In the genomic region with DNA sequence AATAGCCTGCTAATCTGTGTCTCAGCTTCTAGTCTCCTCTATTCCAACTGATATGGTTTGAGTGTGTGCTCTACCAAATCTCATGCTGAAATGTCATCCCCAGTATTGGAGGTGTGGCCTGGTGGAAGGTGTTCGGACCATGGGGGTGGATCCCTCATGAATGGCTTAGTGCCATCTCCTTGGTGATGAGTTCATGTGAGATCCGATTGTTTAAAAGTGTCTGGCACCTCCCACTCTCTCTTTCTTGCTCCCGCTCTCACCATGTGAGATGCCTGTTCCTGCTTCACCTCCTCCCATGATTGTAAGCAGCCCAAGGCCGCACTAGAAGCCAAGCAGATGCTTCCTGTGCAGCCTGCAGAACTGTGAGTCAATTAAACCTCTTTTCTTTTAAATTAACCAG, we compare ENCODE assay signal across 31 cellular contexts.
"Had no signal": no experiment of that assay in that cellular context is flagged by ENCODE, and none has a peak within 500 bp of the region (broad histone marks: within the 10 kb centered on the region; RNA-seq: fewer than 3 reads in every experiment).

No MANE protein-coding gene starts in this region.

- DNase-seq: natural killer cell; occipital lobe; ovary; posterior cingulate gyrus; psoas muscle; right cardiac atrium; spleen; stimulated activated CD4-positive, alpha-beta T cell treated with anti-CD3 and anti-CD28 coated beads, Interleukin-12 subunit alpha, Interleukin-12 subunit beta, amount 100 ng/mL, for 4 hours; stimulated activated CD4-positive, alpha-beta T cell treated with anti-CD3 and anti-CD28 coated beads, Interleukin-1b, Interleukin-23, amount 100 ng/mL, for 48 hours; stimulated activated CD4-positive, alpha-beta T cell treated with anti-CD3 and anti-CD28 coated beads, Interleukin-4, amount 100 ng/mL, for 1 hour; stimulated activated CD4-positive, alpha-beta T cell treated with anti-CD3 and anti-CD28 coated beads, Interleukin-4, amount 100 ng/mL, for 4 hours; stimulated activated CD8-positive, alpha-beta memory T cell treated with anti-CD3 and anti-CD28 coated beads, Interleukin-4, amount 100 ng/mL, for 48 hours; stimulated activated naive CD4-positive, alpha-beta T cell; stimulated activated naive CD8-positive, alpha-beta T cell treated with anti-CD3 and anti-CD28 coated beads, Interleukin-15, amount 100 ng/mL, for 72 hours; stimulated activated naive CD8-positive, alpha-beta T cell treated with anti-CD3 and anti-CD28 coated beads, Interleukin-15, Interleukin-2, amounts not matched to agents 100 U/mL and 50 U/mL, for 24 hours; substantia nigra; testis; tibial artery; transverse colon; upper lobe of right lung; uterus had no signal

- H3K79me2 ChIP-seq: parathyroid adenoma had no signal

- H3K27me3 Mint-ChIP-seq: stimulated activated naive CD8-positive, alpha-beta T cell treated with anti-CD3 and anti-CD28 coated beads, Interleukin-15, amount 100 ng/mL, for 72 hours had no signal

- H2AFZ ChIP-seq: neural progenitor cell, parathyroid adenoma had no signal

- H3K4me3 ChIP-seq: neural progenitor cell, ovary, psoas muscle, skin epidermis, smooth muscle cell, spleen, suprapubic skin, testis, tibial artery, transverse colon, upper lobe of right lung, uterus had no signal

- H3K4me3 Mint-ChIP-seq: natural killer cell; nephron; neural progenitor cell; stimulated activated memory B cell treated with anti-CD40 and anti-IgM and Interleukin-4, amounts not matched to agents 10 μg/mL and 1 μg/mL and 100 μg/mL, for 72 hours; stimulated activated naive CD8-positive, alpha-beta T cell treated with anti-CD3 and anti-CD28 coated beads, Interleukin-15, amount 100 ng/mL, for 72 hours; type B pancreatic cell had no signal

- ATAC-seq: natural killer cell; psoas muscle; right cardiac atrium; sciatic nerve; stimulated activated memory B cell treated with anti-CD40 and anti-IgM and Interleukin-4, amounts not matched to agents 10 μg/mL and 1 μg/mL and 100 μg/mL, for 72 hours; stimulated activated naive CD8-positive, alpha-beta T cell treated with anti-CD3 and anti-CD28 coated beads, Interleukin-15, amount 100 ng/mL, for 72 hours; stimulated activated naive CD8-positive, alpha-beta T cell treated with anti-CD3 and anti-CD28 coated beads, Interleukin-15, Interleukin-2, amounts not matched to agents 100 U/mL and 50 U/mL, for 24 hours; upper lobe of right lung had no signal

- H3K9ac ChIP-seq: neural progenitor cell, parathyroid adenoma had no signal

- H3K27me3 ChIP-seq: neural progenitor cell, ovary, testis, tibial artery, transverse colon, upper lobe of right lung, uterus had no signal

- H3K27ac Mint-ChIP-seq: natural killer cell; nephron; neural progenitor cell; progenitor cell of endocrine pancreas; stimulated activated memory B cell treated with anti-CD40 and anti-IgM and Interleukin-4, amounts not matched to agents 10 μg/mL and 1 μg/mL and 100 μg/mL, for 72 hours; stimulated activated naive CD8-positive, alpha-beta T cell treated with anti-CD3 and anti-CD28 coated beads, Interleukin-15, amount 100 ng/mL, for 72 hours; type B pancreatic cell had no signal

- H3K4me1 ChIP-seq: neural progenitor cell, parathyroid adenoma, psoas muscle, spleen, suprapubic skin, testis, tibial artery, transverse colon, upper lobe of right lung, uterus had no signal

- H3K9me3 ChIP-seq: ovary, psoas muscle, suprapubic skin, testis, tibial artery, transverse colon, upper lobe of right lung, uterus had no signal

- H3K4me2 ChIP-seq: neural progenitor cell, smooth muscle cell had no signal

- H3K36me3 Mint-ChIP-seq: natural killer cell; neural progenitor cell; stimulated activated memory B cell treated with anti-CD40 and anti-IgM and Interleukin-4, amounts not matched to agents 10 μg/mL and 1 μg/mL and 100 μg/mL, for 72 hours; type B pancreatic cell had no signal

- H3K4me1 Mint-ChIP-seq: natural killer cell; nephron; neural progenitor cell; stimulated activated memory B cell treated with anti-CD40 and anti-IgM and Interleukin-4, amounts not matched to agents 10 μg/mL and 1 μg/mL and 100 μg/mL, for 72 hours; stimulated activated naive CD8-positive, alpha-beta T cell treated with anti-CD3 and anti-CD28 coated beads, Interleukin-15, amount 100 ng/mL, for 72 hours had no signal

- H3K9me3 Mint-ChIP-seq: natural killer cell; nephron; neural progenitor cell; stimulated activated naive CD8-positive, alpha-beta T cell treated with anti-CD3 and anti-CD28 coated beads, Interleukin-15, amount 100 ng/mL, for 72 hours; type B pancreatic cell had no signal

- H3K27ac ChIP-seq: neural progenitor cell, ovary, parathyroid adenoma, psoas muscle, skin epidermis, spleen, suprapubic skin, testis, tibial artery, transverse colon, upper lobe of right lung, uterus had no signal

- H3K36me3 ChIP-seq: neural progenitor cell, ovary, spleen, suprapubic skin, tibial artery, transverse colon, upper lobe of right lung, uterus had no signal
